In genomic region chr3:184954251-184954650, GRCh38 we compare ENCODE assay signal across 22 cellular contexts.
"Had no signal": no experiment of that assay in that cellular context is flagged by ENCODE, and none has a peak within 500 bp of the region (broad histone marks: within the 10 kb centered on the region; RNA-seq: fewer than 3 reads in every experiment).

No MANE protein-coding gene starts in this region.

- H3K4me1 ChIP-seq: gastroesophageal sphincter, lower lobe of right lung, parathyroid adenoma, prostate gland, spleen, tibial artery, upper lobe of right lung had no signal

- H3K9me3 ChIP-seq: esophagus muscularis mucosa, gastroesophageal sphincter, lower lobe of right lung, prostate gland, spleen, tibial artery, upper lobe of right lung had no signal

- H3K36me3 ChIP-seq: prostate gland had no signal

- DNase-seq: effector memory CD4-positive, alpha-beta T cell; foreskin fibroblast; glutamatergic neuron; hippocampal formation; islet precursor cell; lower lobe of right lung; midbrain; spleen; stimulated activated CD4-positive, alpha-beta T cell treated with anti-CD3 and anti-CD28 coated beads, Interleukin-15, amount 100 ng/mL, for 24 hours; stimulated activated CD4-positive, alpha-beta T cell treated with anti-CD3 and anti-CD28 coated beads, Interleukin-1b, Interleukin-23, amount 100 ng/mL, for 48 hours; stimulated activated CD4-positive, alpha-beta T cell treated with anti-CD3 and anti-CD28 coated beads, Interleukin-4, amount 100 ng/mL, for 24 hours; tibial artery; upper lobe of right lung had no signal

- H3K27ac ChIP-seq: epithelial cell of prostate, esophagus muscularis mucosa, gastroesophageal sphincter, lower lobe of right lung, parathyroid adenoma, prostate gland, spleen, tibial artery, upper lobe of right lung had no signal

- H3K4me3 ChIP-seq: esophagus muscularis mucosa, gastroesophageal sphincter, lower lobe of right lung, prostate gland, spleen, tibial artery, upper lobe of right lung had no signal

- H3K27me3 ChIP-seq: esophagus muscularis mucosa, gastroesophageal sphincter, spleen, tibial artery, upper lobe of right lung had no signal

- ATAC-seq: gastroesophageal sphincter; left lobe of liver; lower lobe of right lung; natural killer cell treated with Interleukin-12 subunit alpha and Interleukin-12 subunit beta and Interleukin-15 and Interleukin-18, amount 100 ng/mL, for 72 hours; sciatic nerve; stimulated activated memory B cell treated with anti-CD40 and anti-IgM and Interleukin-4, amounts not matched to agents 10 μg/mL and 1 μg/mL and 100 μg/mL, for 72 hours; upper lobe of right lung had no signal

- H3K9ac ChIP-seq: parathyroid adenoma had no signal
